In genomic region chr9:137242329-137243204, GRCh38 we compare ENCODE assay signal across 8 cellular contexts. TPM values are rescaled to one million over a fixed set of nuclear protein-coding genes. Genes with fewer than 3 reads are reported as not detected.
DNase-seq lines count a peak whose midpoint lies in the region; ATAC-seq and TF ChIP-seq lines count a peak whose summit lies in the region.

No MANE protein-coding gene starts in this region.

- H3K9me3 ChIP-seq in T-helper 17 cell (ENCODE audit: control insufficient read depth, low read length, poor library complexity, severe bottlenecking), result no peaks in the 10 kb centered on the region

- H3K4me3 Mint-ChIP-seq in T-helper 17 cell, result peak overlapping the region; percentile 86

- H3K27me3 Mint-ChIP-seq in T-helper 17 cell, result no peaks in the 10 kb centered on the region

- H3K4me3 ChIP-seq in GM12875 (ENCODE audit: low read depth, low read length) (peak overlapping the region; percentile 95), fibroblast of villous mesenchyme (ENCODE audit: low read depth, low read length) (peak overlapping the region; percentile 85), skeletal muscle cell (ENCODE audit: low read depth, low read length) (peak overlapping the region; percentile 85)

- H3K27ac Mint-ChIP-seq in T-helper 17 cell, result peak overlapping the region; percentile 51

- H3K36me3 Mint-ChIP-seq in T-helper 17 cell (ENCODE audit: low read depth), result no peaks in the 10 kb centered on the region

- DNase-seq in T-helper 17 cell (no peak), fibroblast of villous mesenchyme (ENCODE audit: low read depth) (no peak), skeletal muscle cell (ENCODE audit: low read depth) (no peak), NCI-H226 (no peak), HuH-7 (ENCODE audit: low spot score) (no peak), globus pallidus (ENCODE audit: low spot score) (no peak)

- TF ChIP-seq CTCF in GM12875 (IDR thresholded peaks at IDR 0.05; ENCODE audit: borderline replicate concordance, insufficient read depth, low read depth, low read length), result no peak
- TF ChIP-seq CTCF in fibroblast of villous mesenchyme (IDR thresholded peaks at IDR 0.05; ENCODE audit: insufficient read depth, low read depth, low read length), result no peak

- ATAC-seq in T-helper 17 cell, result no peak
- no peak for ATAC-seq in HG03460 (IDR thresholded peaks at IDR 0.05; ENCODE audit: unreplicated experiment)

- H3K4me1 Mint-ChIP-seq in T-helper 17 cell, result peaks cover 16% of the 10 kb centered on the region

RNA-seq across cellular contexts. Expression of gene TUBB4B, which starts 1.5 kb away (rescaled TPM):
- total RNA-seq in T-helper 17 cell (10 to 100 TPM; 81.0 to 90.5 TPM), fibroblast of villous mesenchyme (151 and 218 TPM in 2 replicates)

RNA-seq across cellular contexts. Expression of gene STPG3, which starts 8.5 kb away (rescaled TPM):
- total RNA-seq in T-helper 17 cell (under 1 TPM in 1 of 2 donors, not detected in 1; 0.62 TPM), fibroblast of villous mesenchyme (not detected in 2 replicates)

RNA-seq across cellular contexts. Expression of gene SLC34A3, which starts 11.9 kb away (rescaled TPM):
- total RNA-seq in T-helper 17 cell, result not detected
- total RNA-seq in fibroblast of villous mesenchyme, result under 0.01 TPM in 1 of 2 replicates, not detected in the other

RNA-seq across cellular contexts. Expression of gene NELFB, which starts 12.6 kb away (rescaled TPM):
- total RNA-seq in T-helper 17 cell (10 to 100 TPM; 33.2 to 37.8 TPM), fibroblast of villous mesenchyme (47.1 and 48.6 TPM in 2 replicates)

RNA-seq across cellular contexts. Expression of gene RNF224, which starts 15.3 kb away (rescaled TPM):
- total RNA-seq in T-helper 17 cell, result not detected
- total RNA-seq in fibroblast of villous mesenchyme, result not detected in 2 replicates
